In the genomic region with DNA sequence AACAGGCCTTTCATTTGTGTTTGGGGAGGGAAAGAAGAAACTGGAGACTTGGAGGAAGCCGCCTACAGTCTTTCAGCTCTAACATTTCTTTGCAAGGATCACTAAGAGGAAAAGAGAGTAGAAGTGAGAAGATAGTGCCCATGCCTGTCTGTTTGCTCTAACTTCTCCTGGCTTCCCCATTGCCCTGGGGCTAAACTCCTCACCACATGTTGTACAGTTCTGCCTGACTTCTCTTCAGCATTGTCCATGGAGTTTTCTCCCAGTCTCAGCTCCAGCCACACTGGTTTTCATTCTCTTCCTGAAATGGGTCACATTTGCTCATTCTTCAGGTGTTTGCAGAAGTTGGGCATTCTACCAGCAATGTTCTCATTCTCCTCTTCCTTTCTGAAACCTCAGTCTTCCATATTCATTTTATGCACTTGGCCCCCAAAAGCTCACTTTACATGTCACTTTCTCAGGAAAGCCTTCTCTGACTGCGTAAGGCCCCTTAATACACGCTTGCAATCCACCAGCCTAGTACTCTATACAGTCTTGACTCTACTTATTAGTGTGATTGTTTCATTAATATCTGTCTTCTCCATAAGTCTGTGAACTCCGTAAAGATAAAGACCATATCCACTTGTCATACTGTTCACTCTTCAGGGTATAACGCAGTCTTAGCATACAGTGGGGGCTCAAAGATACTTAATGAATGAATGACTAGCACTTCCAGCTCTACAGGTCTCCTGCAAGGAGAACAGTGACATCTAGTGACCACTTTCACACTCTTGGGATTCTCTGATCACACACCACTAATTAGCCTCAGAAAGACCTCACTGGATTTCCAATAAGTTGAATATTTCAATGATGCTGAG, we compare ENCODE assay signal across 8 cellular contexts. TPM values are rescaled to one million over a fixed set of nuclear protein-coding genes. Genes with fewer than 3 reads are reported as not detected.
DNase-seq lines count a peak whose midpoint lies in the region; ATAC-seq and TF ChIP-seq lines count a peak whose summit lies in the region.

No MANE protein-coding gene starts in this region.

- no peaks in the 10 kb centered on the region for H3K9me3 Mint-ChIP-seq in H9

- H3K27ac ChIP-seq in DOHH2 (ENCODE audit: low read depth, low read length) = no peak overlapping the region
- no peak overlapping the region for H3K27ac ChIP-seq in H9 (ENCODE audit: insufficient read length, low read depth, low read length)
- H3K27ac ChIP-seq in esophagus squamous epithelium = no peak overlapping the region
- no peak overlapping the region for H3K27ac ChIP-seq in osteoblast (ENCODE audit: low read depth, low read length)

- no peak for TF ChIP-seq POLR2A in esophagus squamous epithelium (IDR thresholded peaks at IDR 0.05)
- TF ChIP-seq POLR2A in GM18505 (IDR thresholded peaks at IDR 0.05; ENCODE audit: borderline replicate concordance, extremely low read depth, insufficient read depth, insufficient read length) = no peak

- H4K20me1 ChIP-seq in DOHH2 (ENCODE audit: control insufficient read depth, insufficient read depth, low read depth, low read length) = no peaks in the 10 kb centered on the region
- H4K20me1 ChIP-seq in H9 (ENCODE audit: control insufficient read depth, insufficient read depth, insufficient read length) = no peaks in the 10 kb centered on the region
- no peaks in the 10 kb centered on the region for H4K20me1 ChIP-seq in osteoblast (ENCODE audit: insufficient read depth, low read length)

- no CpG with 5 or more reads among the region's 5 CpGs for WGBS in H9 (ENCODE audit: extremely low coverage, insufficient read length, low lambda C conversion rate)
- WGBS in esophagus squamous epithelium, 2 donors = 65 to 77% methylated on average over 5 of the region's 5 CpGs

- no peak overlapping the region for H3K4me3 Mint-ChIP-seq in H9

- no peak overlapping the region for H2AK5ac ChIP-seq in H9 (ENCODE audit: insufficient read length, low read length)

- H3K36me3 ChIP-seq in DOHH2 (ENCODE audit: control insufficient read depth, low read length) (no peaks in the 10 kb centered on the region), esophagus squamous epithelium (no peaks in the 10 kb centered on the region), osteoblast (ENCODE audit: insufficient read depth, low read length) (no peaks in the 10 kb centered on the region)

- H4K5ac ChIP-seq in H9 (ENCODE audit: insufficient read length, low read depth, low read length) = no peak overlapping the region

- H3K9me3 ChIP-seq in DOHH2 (ENCODE audit: control insufficient read depth, insufficient read depth, low read length) (no peaks in the 10 kb centered on the region), H9 (ENCODE audit: control insufficient read depth, low read depth, low read length) (no peaks in the 10 kb centered on the region), esophagus squamous epithelium (no peaks in the 10 kb centered on the region), osteoblast (ENCODE audit: low read depth, low read length) (no peaks in the 10 kb centered on the region)

- no peaks in the 10 kb centered on the region for H3K79me2 ChIP-seq in DOHH2 (ENCODE audit: control insufficient read depth, low read length)
- H3K79me2 ChIP-seq in H9 (ENCODE audit: insufficient read depth, low read length) = no peaks in the 10 kb centered on the region
- no peaks in the 10 kb centered on the region for H3K79me2 ChIP-seq in osteoblast (ENCODE audit: insufficient read depth, low read length)

- H3K36me3 Mint-ChIP-seq in H9 (ENCODE audit: insufficient read depth in 1 of 3, low read depth in 3 of 3) = no peaks in the 10 kb centered on the region; a peak in 2 of 7 replicates

- no peak overlapping the region for H4K91ac ChIP-seq in H9 (ENCODE audit: insufficient read length, low read depth, low read length)

- H3K18ac ChIP-seq in H9 (ENCODE audit: insufficient read length, low read depth, low read length) = no peak overlapping the region

- intact Hi-C loops in esophagus squamous epithelium (cut with DNase I) = no loop called here

- H3K27me3 ChIP-seq in DOHH2 (ENCODE audit: control insufficient read depth, low read length) = no peaks in the 10 kb centered on the region
- H3K27me3 ChIP-seq in H9 (ENCODE audit: insufficient read depth, low read length) = no peaks in the 10 kb centered on the region
- H3K27me3 ChIP-seq in esophagus squamous epithelium = no peaks in the 10 kb centered on the region
- H3K27me3 ChIP-seq in osteoblast (ENCODE audit: insufficient read depth, low read length) = no peaks in the 10 kb centered on the region

- H3K4me3 ChIP-seq in DOHH2 (ENCODE audit: low read length) (no peak overlapping the region), esophagus squamous epithelium (no peak overlapping the region), osteoblast (ENCODE audit: insufficient read depth, low read length) (no peak overlapping the region)

- no peak overlapping the region for H3K23ac ChIP-seq in H9 (ENCODE audit: insufficient read length, low read depth, low read length)

- no peak overlapping the region for H2BK120ac ChIP-seq in H9 (ENCODE audit: low read depth, low read length, poor library complexity, severe bottlenecking)

- H3K79me1 ChIP-seq in H9 (ENCODE audit: insufficient read depth, low read depth, low read length, poor library complexity, severe bottlenecking) = no peaks in the 10 kb centered on the region

- no peaks in the 10 kb centered on the region for H3K23me2 ChIP-seq in H9 (ENCODE audit: insufficient read length, low read depth, low read length, poor library complexity, severe bottlenecking)

- H4K8ac ChIP-seq in H9 (replicated peaks; ENCODE audit: insufficient read length, low read depth, low read length) = no peak overlapping the region

- no peak overlapping the region for H3K14ac ChIP-seq in H9 (ENCODE audit: insufficient read depth, low read length)

- DNase-seq in H9 (no peak), OCI-M1 (lab: John Stamatoyannopoulos, UW) (peak; percentile 65), esophagus squamous epithelium (lab: John Stamatoyannopoulos, UW) (no peak), osteoblast (ENCODE audit: insufficient read length, low spot score, missing footprints) (peak; percentile 21)

- H3K4me1 Mint-ChIP-seq in H9 = no peaks in the 10 kb centered on the region

- H2BK5ac ChIP-seq in H9 (ENCODE audit: insufficient read length, low read length) = no peak overlapping the region

- H2BK20ac ChIP-seq in H9 (ENCODE audit: low read depth, low read length, poor library complexity, severe bottlenecking) = no peak overlapping the region

- no peaks in the 10 kb centered on the region for H3F3A ChIP-seq in DOHH2 (ENCODE audit: control insufficient read depth, insufficient read depth)

- H2BK12ac ChIP-seq in H9 (ENCODE audit: insufficient read length, low read depth, low read length) = no peak overlapping the region

- no peak overlapping the region; a peak in 1 of 7 replicates for H3K27ac Mint-ChIP-seq in H9

- TF ChIP-seq CTCF in DOHH2 (IDR thresholded peaks at IDR 0.05; ENCODE audit: low read depth, low read length, poor library complexity, severe bottlenecking) (peak; percentile 55), H9 (conservative IDR thresholded peaks at IDR 0.05) (peak; percentile 76), esophagus squamous epithelium (IDR thresholded peaks at IDR 0.05) (peak in 4 of 6 experiments; percentile 36 to 72 (median 56)), osteoblast (IDR thresholded peaks at IDR 0.05; ENCODE audit: extremely low read depth, low read depth, low read length) (peak; percentile 77)

- H3K4me1 ChIP-seq in DOHH2 (ENCODE audit: control insufficient read depth, low read length) (no peaks in the 10 kb centered on the region), H9 (ENCODE audit: insufficient read depth, low read length) (no peaks in the 10 kb centered on the region), esophagus squamous epithelium (peaks cover 0 to 52% (median 7%) of the 10 kb centered on the region in 3 donors), osteoblast (ENCODE audit: insufficient read depth, low read length) (peaks cover 10% of the 10 kb centered on the region)

- no peak overlapping the region for H3K4ac ChIP-seq in H9 (ENCODE audit: low read depth, low read length)

- H3K4me2 ChIP-seq in DOHH2 (ENCODE audit: low read length) (no peak overlapping the region), H9 (ENCODE audit: insufficient read depth, insufficient read length, low read length) (no peak overlapping the region), osteoblast (ENCODE audit: insufficient read depth, low read length) (no peak overlapping the region)

- H3K56ac ChIP-seq in H9 (ENCODE audit: insufficient read length, low read depth, low read length) = no peak overlapping the region

- no peak overlapping the region for H3K9ac ChIP-seq in H9 (ENCODE audit: extremely low read depth, insufficient read length, low read length)

- H2AFZ ChIP-seq in H9 (ENCODE audit: low read length) = no peak overlapping the region
- no peak overlapping the region for H2AFZ ChIP-seq in osteoblast (ENCODE audit: low read length)

- H3K27me3 Mint-ChIP-seq in H9 (ENCODE audit: low read depth) = no peaks in the 10 kb centered on the region

- no peak for ATAC-seq in GM18505 (IDR thresholded peaks at IDR 0.05; ENCODE audit: unreplicated experiment)
- no peak for ATAC-seq in HG03571 (IDR thresholded peaks at IDR 0.05; ENCODE audit: unreplicated experiment)
- ATAC-seq in HG03520 (IDR thresholded peaks at IDR 0.05; ENCODE audit: unreplicated experiment) = no peak

- H2BK15ac ChIP-seq in H9 (ENCODE audit: low read depth, low read length) = no peak overlapping the region

- no peak overlapping the region for H3T11ph ChIP-seq in H9 (ENCODE audit: low read length)

- no peaks in the 10 kb centered on the region for H3K9me2 ChIP-seq in DOHH2 (replicated peaks; ENCODE audit: control insufficient read depth, low read length)

RNA-seq across cellular contexts. Expression of a gene that starts 40.2 kb away (rescaled TPM):
- total RNA-seq in H9 (2021) = 12.9 and 15.5 TPM in 2 replicates
- 10 to 100 TPM in 2 of 4 donors, 1 to 10 TPM in 2; 7.2 to 16.4 (median 11.6) TPM for total RNA-seq in esophagus squamous epithelium
- total RNA-seq in osteoblast = 30.4 and 34.7 TPM in 2 replicates

Comparison
In these comparisons a context has a peak if more than half of its experiments do, and no peak if none do; other contexts are left out.
1. DNase-seq: peak in OCI-M1 (single experiment) and osteoblast (single experiment); none in H9 (single experiment) and esophagus squamous epithelium (single experiment).
2. Peak in every context shown above with its lines, with median percentiles within 50 percentile points of each other: CTCF ChIP-seq.